Comparison of ENCODE assay signal across 18 cellular contexts in genomic region chr14:22147716-22148115, GRCh38.
DNase-seq lines count a peak whose midpoint lies in the region; ATAC-seq, FAIRE-seq and TF ChIP-seq lines count a peak whose summit lies in the region.
"Had no signal": no experiment of that assay in that cellular context is flagged by ENCODE, and none has a peak within 500 bp of the region (broad histone marks: within the 10 kb centered on the region; RNA-seq: fewer than 3 reads in every experiment).

No MANE protein-coding gene starts in this region.

- intact Hi-C loops in activated T-helper 1 cell treated with anti-CD3 and anti-CD28 coated beads, Interleukin-12 subunit alpha, Interleukin-12 subunit beta, Interleukin-2, Interleukin-4 antibody, amounts not matched to agents 30 ng/mL and 10 ng/mL and 1 ng/mL, durations not matched to agents 14 hours and 24 hours and 36 hours (cut with micrococcal nuclease): no loop called here

- no peak overlapping the region for H3K4me2 ChIP-seq in Loucy (ENCODE audit: low read depth, low read length, poor library complexity, severe bottlenecking)
- no peak overlapping the region for H3K4me2 ChIP-seq in keratinocyte (ENCODE audit: control insufficient read depth, extremely low read depth, insufficient read depth, low read depth, low read length)

- no peaks in the 10 kb centered on the region for H3K27me3 ChIP-seq in Loucy (ENCODE audit: insufficient read depth, low read length, poor library complexity, severe bottlenecking)
- no peaks in the 10 kb centered on the region for H3K27me3 ChIP-seq in keratinocyte (ENCODE audit: control insufficient read depth, extremely low read depth, insufficient read depth, low read length)

- H3K4me1 Mint-ChIP-seq in activated T-helper 1 cell treated with anti-CD3 and anti-CD28 coated beads, Interleukin-12 subunit alpha, Interleukin-12 subunit beta, Interleukin-2, Interleukin-4 antibody, amounts not matched to agents 30 ng/mL and 10 ng/mL and 1 ng/mL, durations not matched to agents 14 hours and 24 hours and 36 hours (ENCODE audit: low read depth): no peaks in the 10 kb centered on the region

- H3K4me1 ChIP-seq in Loucy (ENCODE audit: insufficient read depth, low read length, poor library complexity, severe bottlenecking) (no peaks in the 10 kb centered on the region), keratinocyte (ENCODE audit: control insufficient read depth, extremely low read depth, insufficient read depth, low read length) (peaks cover 3% of the 10 kb centered on the region)
- H3K4me1 ChIP-seq: HAP-1 had no signal

- H3K4me3 ChIP-seq in Loucy (ENCODE audit: low read length, poor library complexity, severe bottlenecking) (no peak overlapping the region), keratinocyte (ENCODE audit: control insufficient read depth in 2 of 3, extremely low read depth in 1 of 3, insufficient read depth in 2 of 3, low read depth in 1 of 3, low read length in 3 of 3) (no peak overlapping the region)
- H3K4me3 ChIP-seq: HAP-1, thoracic aorta had no signal

- ATAC-seq in HG03520 (IDR thresholded peaks at IDR 0.05; ENCODE audit: unreplicated experiment): no peak
- ATAC-seq in GM21390 (IDR thresholded peaks at IDR 0.05; ENCODE audit: unreplicated experiment): no peak

- no peaks in the 10 kb centered on the region for H3K9me2 ChIP-seq in Loucy (replicated peaks; ENCODE audit: low read depth, low read length)

- H3K79me2 ChIP-seq in Loucy (ENCODE audit: insufficient read depth, low read length): no peaks in the 10 kb centered on the region
- no peaks in the 10 kb centered on the region for H3K79me2 ChIP-seq in keratinocyte (ENCODE audit: control insufficient read depth, insufficient read depth, low read length)

- H3K9me3 Mint-ChIP-seq in activated T-helper 1 cell treated with anti-CD3 and anti-CD28 coated beads, Interleukin-12 subunit alpha, Interleukin-12 subunit beta, Interleukin-2, Interleukin-4 antibody, amounts not matched to agents 30 ng/mL and 10 ng/mL and 1 ng/mL, durations not matched to agents 14 hours and 24 hours and 36 hours: no peaks in the 10 kb centered on the region

- H3F3A ChIP-seq in Loucy (ENCODE audit: low read depth): no peaks in the 10 kb centered on the region

- peak overlapping the region; percentile 82 for H3K4me3 Mint-ChIP-seq in activated T-helper 1 cell treated with anti-CD3 and anti-CD28 coated beads, Interleukin-12 subunit alpha, Interleukin-12 subunit beta, Interleukin-2, Interleukin-4 antibody, amounts not matched to agents 30 ng/mL and 10 ng/mL and 1 ng/mL, durations not matched to agents 14 hours and 24 hours and 36 hours

- no peaks in the 10 kb centered on the region for H3K36me3 Mint-ChIP-seq in activated T-helper 1 cell treated with anti-CD3 and anti-CD28 coated beads, Interleukin-12 subunit alpha, Interleukin-12 subunit beta, Interleukin-2, Interleukin-4 antibody, amounts not matched to agents 30 ng/mL and 10 ng/mL and 1 ng/mL, durations not matched to agents 14 hours and 24 hours and 36 hours (ENCODE audit: low read depth)

- no peak overlapping the region for H3K9ac ChIP-seq in Loucy (ENCODE audit: low read depth, low read length, poor library complexity, severe bottlenecking)
- no peak overlapping the region for H3K9ac ChIP-seq in keratinocyte (ENCODE audit: control insufficient read depth, extremely low read depth, insufficient read depth, low read length)

- H3K27ac ChIP-seq in keratinocyte (ENCODE audit: control insufficient read depth, insufficient read depth, low read length): no peak overlapping the region
- H3K27ac ChIP-seq: thoracic aorta had no signal

- H3K9me1 ChIP-seq in keratinocyte (ENCODE audit: control insufficient read depth, extremely low read depth, insufficient read depth, low read length): no peaks in the 10 kb centered on the region

- FAIRE-seq in keratinocyte (lab: Jason Lieb, UNC): no peak
- FAIRE-seq: endometrium, GM12892, TTC549 had no signal

- no peaks in the 10 kb centered on the region for H3K9me3 ChIP-seq in Loucy (ENCODE audit: insufficient read depth, low read depth, low read length)
- no peaks in the 10 kb centered on the region for H3K9me3 ChIP-seq in keratinocyte (ENCODE audit: control insufficient read depth, low read depth, low read length)
- H3K9me3 ChIP-seq: HAP-1, thoracic aorta had no signal

- H4K20me1 ChIP-seq in Loucy (ENCODE audit: insufficient read depth, low read length, poor library complexity, severe bottlenecking) (no peaks in the 10 kb centered on the region), keratinocyte (ENCODE audit: control insufficient read depth, extremely low read depth, insufficient read depth, low read length) (no peaks in the 10 kb centered on the region)

- H3K27me3 Mint-ChIP-seq in activated T-helper 1 cell treated with anti-CD3 and anti-CD28 coated beads, Interleukin-12 subunit alpha, Interleukin-12 subunit beta, Interleukin-2, Interleukin-4 antibody, amounts not matched to agents 30 ng/mL and 10 ng/mL and 1 ng/mL, durations not matched to agents 14 hours and 24 hours and 36 hours (ENCODE audit: insufficient read depth): peaks cover 2% of the 10 kb centered on the region

- peak overlapping the region; percentile 79 for H3K27ac Mint-ChIP-seq in activated T-helper 1 cell treated with anti-CD3 and anti-CD28 coated beads, Interleukin-12 subunit alpha, Interleukin-12 subunit beta, Interleukin-2, Interleukin-4 antibody, amounts not matched to agents 30 ng/mL and 10 ng/mL and 1 ng/mL, durations not matched to agents 14 hours and 24 hours and 36 hours

- DNase-seq in activated naive CD4-positive, alpha-beta T cell treated with Interleukin-2 at 50 U/mL for 16 hours: peak; percentile 2
- DNase-seq in activated naive CD4-positive, alpha-beta T cell treated with anti-CD3 and anti-CD28 coated beads, Interleukin-2, amount 50 U/mL, for 16 hours: no peak
- no peak for DNase-seq in activated T-helper 1 cell treated with anti-CD3 and anti-CD28 coated beads, Interleukin-12 subunit alpha, Interleukin-12 subunit beta, Interleukin-2, Interleukin-4 antibody, amounts not matched to agents 30 ng/mL and 10 ng/mL and 1 ng/mL, durations not matched to agents 14 hours and 24 hours and 36 hours (ENCODE audit: low spot score)
- DNase-seq in keratinocyte (ENCODE audit: low read depth, low spot score) (no peak), NCI-H146 treated with DMSO at 0.1 percent for 48 hours (lab: John Stamatoyannopoulos, UW; ENCODE audit: unreplicated experiment) (no peak)
- DNase-seq: cerebellar nuclear complex; GF-D8; NCI-H1694; NCI-H446; stimulated activated CD4-positive, alpha-beta T cell treated with anti-CD3 and anti-CD28 coated beads, Interleukin-4, amount 100 ng/mL, for 1 hour had no signal

- peak; percentile 44 for TF ChIP-seq CTCF in Loucy (conservative IDR thresholded peaks at IDR 0.05; ENCODE audit: low read length)
- TF ChIP-seq CTCF in keratinocyte (optimal IDR thresholded peaks at IDR 0.05 in 1 of 3, IDR thresholded peaks at IDR 0.05 in 1 of 3, conservative IDR thresholded peaks at IDR 0.05 in 1 of 3; ENCODE audit: extremely low read depth in 1 of 3, insufficient read depth in 2 of 3, low read length in 3 of 3): peak in 2 of 3 experiments; percentile 26 to 29

- no peaks in the 10 kb centered on the region for H3K36me3 ChIP-seq in Loucy (ENCODE audit: insufficient read depth, low read length)
- no peaks in the 10 kb centered on the region for H3K36me3 ChIP-seq in keratinocyte (ENCODE audit: control insufficient read depth in 2 of 2, extremely low read depth in 1 of 2, insufficient read depth in 2 of 2, low read length in 2 of 2)
- H3K36me3 ChIP-seq: HAP-1, thoracic aorta had no signal

- no peak overlapping the region for H2AFZ ChIP-seq in Loucy (ENCODE audit: low read length)
- no peak overlapping the region for H2AFZ ChIP-seq in keratinocyte (ENCODE audit: control insufficient read depth, low read length)

- dilution Hi-C loops in keratinocyte (cut with MboI; ENCODE audit: extremely low pct_ligation_motif_present, low sequenced_read_pairs): no loop called here
